In genomic region chr16:4936991-4937781, GRCh38 we compare ENCODE assay signal across 8 cellular contexts. TPM values are rescaled to one million over a fixed set of nuclear protein-coding genes. Genes with fewer than 3 reads are reported as not detected.
DNase-seq lines count a peak whose midpoint lies in the region; ATAC-seq and TF ChIP-seq lines count a peak whose summit lies in the region.

Gene PPL, minus strand, starts transcription at chr16:4937148. Its CDS starts 103 bp downstream, at chr16:4937045.

- H3K4me1 ChIP-seq in duodenal mucosa (ENCODE audit: control insufficient read depth in 1 of 2, insufficient read depth in 2 of 2, low read length in 2 of 2) = peaks cover 18 to 26% of the 10 kb centered on the region in 2 donors
- peaks cover 35% of the 10 kb centered on the region for H3K4me1 ChIP-seq in mesenchymal stem cell (ENCODE audit: control insufficient read depth, insufficient read depth, low read depth, low read length)
- H3K4me1 ChIP-seq in transverse colon = peaks cover 3 to 25% (median 20%) of the 10 kb centered on the region in 4 donors

- H3K14ac ChIP-seq in mesenchymal stem cell (ENCODE audit: low read length in 2 of 2) = peak within 1 kb of the TSS in 1 of 2 experiments; percentile 83

- peak within 1 kb of the TSS; percentile 42 for H3K4me3 Mint-ChIP-seq in T-helper 1 cell treated with Interleukin-12 subunit alpha and Interleukin-12 subunit beta and Interleukin-4 antibody, amounts not matched to agents 30 μg/mL and 1 μg/mL, for 36 hours

- peak within 1 kb of the TSS; percentile 7 for H4K91ac ChIP-seq in mesenchymal stem cell (ENCODE audit: low read length)

- peak; percentile 33 for TF ChIP-seq POLR2A in transverse colon (IDR thresholded peaks at IDR 0.05)

- H3K79me1 ChIP-seq in mesenchymal stem cell (replicated peaks; ENCODE audit: low read length, poor library complexity, severe bottlenecking) = peaks cover 21% of the 10 kb centered on the region

- ATAC-seq in GM21381 (IDR thresholded peaks at IDR 0.05; ENCODE audit: unreplicated experiment) = no peak
- ATAC-seq in GM21447 (IDR thresholded peaks at IDR 0.05; ENCODE audit: unreplicated experiment) = no peak

- H3K4me2 ChIP-seq in mesenchymal stem cell (ENCODE audit: low read length, poor library complexity, severe bottlenecking) = peak within 1 kb of the TSS; percentile 98

- H3K27me3 ChIP-seq in duodenal mucosa (ENCODE audit: control insufficient read depth in 1 of 2, insufficient read depth in 2 of 2, low read length in 2 of 2) (no peaks in the 10 kb centered on the region), mesenchymal stem cell (ENCODE audit: control insufficient read depth in 1 of 2, insufficient read depth in 1 of 2, low read length in 2 of 2) (no peaks in the 10 kb centered on the region), transverse colon (peaks cover 13% of the 10 kb centered on the region)

- H2BK12ac ChIP-seq in mesenchymal stem cell (ENCODE audit: low read length in 2 of 2) = peak within 1 kb of the TSS in 1 of 2 experiments; percentile 68

- 12% methylated on average over 61 of the region's 76 CpGs for WGBS in mesenchymal stem cell
- WGBS in transverse colon (ENCODE audit: low coverage in 1 of 2), 2 donors = 8% methylated on average over 36 of the region's 76 CpGs; no CpG with 5 or more reads in 1 of the 2 donors

- H3K4ac ChIP-seq in mesenchymal stem cell (ENCODE audit: low read depth in 1 of 2, low read length in 2 of 2) = no peak within 1 kb of the TSS

- peaks cover 3% of the 10 kb centered on the region for H3K4me1 Mint-ChIP-seq in T-helper 1 cell treated with Interleukin-12 subunit alpha and Interleukin-12 subunit beta and Interleukin-4 antibody, amounts not matched to agents 30 μg/mL and 1 μg/mL, for 36 hours (ENCODE audit: low read depth)

- DNase-seq in T-helper 1 cell = no peak
- peak; percentile 70 for DNase-seq in NCI-H510A treated with DMSO at 0.1 percent for 48 hours (lab: John Stamatoyannopoulos, UW)
- DNase-seq in mesenchymal stem cell = no peak
- DNase-seq in transverse colon = peak; percentile 95

- intact Hi-C loops in transverse colon (cut with DNase I; ENCODE audit: low total_unique reads) = no loop called here

- no peaks in the 10 kb centered on the region for H3K36me3 ChIP-seq in duodenal mucosa (ENCODE audit: control insufficient read depth in 1 of 2, insufficient read depth in 2 of 2, low read length in 2 of 2)
- peaks cover 9 to 11% of the 10 kb centered on the region in 2 experiments for H3K36me3 ChIP-seq in mesenchymal stem cell (ENCODE audit: control insufficient read depth in 1 of 2, insufficient read depth in 2 of 2, low read depth in 1 of 2, low read length in 2 of 2)
- H3K36me3 ChIP-seq in transverse colon = no peaks in the 10 kb centered on the region

- H2AFZ ChIP-seq in mesenchymal stem cell (ENCODE audit: low read depth, low read length) = peak within 1 kb of the TSS; percentile 83

- H3K36me3 Mint-ChIP-seq in T-helper 1 cell treated with Interleukin-12 subunit alpha and Interleukin-12 subunit beta and Interleukin-4 antibody, amounts not matched to agents 30 μg/mL and 1 μg/mL, for 36 hours (ENCODE audit: low read depth) = no peaks in the 10 kb centered on the region

- in situ Hi-C loops in transverse colon (cut with MboI; ENCODE audit: low pct_ligation_motif_present in 1 of 4, low pct_unique_long_range_greater_than_20kb in 1 of 4, low sequenced_read_pairs in 3 of 4) = no loop called here

- H3K27ac ChIP-seq in duodenal mucosa (ENCODE audit: low read depth, low read length) (peak within 1 kb of the TSS; percentile 85), mesenchymal stem cell (ENCODE audit: low read length, poor library complexity, severe bottlenecking) (no peak within 1 kb of the TSS), transverse colon (peak within 1 kb of the TSS; percentile 78 to 87 (median 82))

- no peak for TF ChIP-seq CTCF in transverse colon (IDR thresholded peaks at IDR 0.05)

- peak within 1 kb of the TSS; percentile 39 for H2AK5ac ChIP-seq in mesenchymal stem cell (ENCODE audit: low read length, severe bottlenecking)

- peak within 1 kb of the TSS in 1 of 2 experiments; percentile 90 for H3K23ac ChIP-seq in mesenchymal stem cell (ENCODE audit: low read length in 2 of 2)

- H2BK120ac ChIP-seq in mesenchymal stem cell (ENCODE audit: low read depth, low read length) = no peak within 1 kb of the TSS

- peak within 1 kb of the TSS; percentile 29 for H4K8ac ChIP-seq in mesenchymal stem cell (ENCODE audit: low read length)

- peak within 1 kb of the TSS; percentile 75 to 78 for H3K4me3 ChIP-seq in duodenal mucosa (ENCODE audit: low read depth in 1 of 2, low read length in 2 of 2)
- peak within 1 kb of the TSS; percentile 71 to 96 for H3K4me3 ChIP-seq in mesenchymal stem cell (ENCODE audit: insufficient read depth in 1 of 2, low read depth in 1 of 2, low read length in 2 of 2)
- peak within 1 kb of the TSS; percentile 48 to 82 (median 60) for H3K4me3 ChIP-seq in transverse colon

- peak within 1 kb of the TSS; percentile 51 to 68 for H3K9ac ChIP-seq in duodenal mucosa (ENCODE audit: low read depth in 1 of 2, low read length in 2 of 2)
- peak within 1 kb of the TSS; percentile 87 for H3K9ac ChIP-seq in mesenchymal stem cell (ENCODE audit: low read length)

- H3K9me3 ChIP-seq in duodenal mucosa (ENCODE audit: control insufficient read depth in 1 of 2, low read length in 2 of 2) (no peaks in the 10 kb centered on the region), mesenchymal stem cell (ENCODE audit: control insufficient read depth, low read length) (no peaks in the 10 kb centered on the region), transverse colon (no peaks in the 10 kb centered on the region)

- peak within 1 kb of the TSS; percentile 44 for H2BK15ac ChIP-seq in mesenchymal stem cell (ENCODE audit: low read depth, poor library complexity, severe bottlenecking)

- TF ChIP-seq EP300 in transverse colon (IDR thresholded peaks at IDR 0.05; ENCODE audit: low read depth) = no peak

- H3K18ac ChIP-seq in mesenchymal stem cell (ENCODE audit: low read depth in 1 of 2, low read length in 2 of 2) = peak within 1 kb of the TSS; percentile 2 to 78

- H3K27me3 Mint-ChIP-seq in T-helper 1 cell treated with Interleukin-12 subunit alpha and Interleukin-12 subunit beta and Interleukin-4 antibody, amounts not matched to agents 30 μg/mL and 1 μg/mL, for 36 hours (ENCODE audit: low read depth) = peaks cover 35% of the 10 kb centered on the region

- H3K27ac Mint-ChIP-seq in T-helper 1 cell treated with Interleukin-12 subunit alpha and Interleukin-12 subunit beta and Interleukin-4 antibody, amounts not matched to agents 30 μg/mL and 1 μg/mL, for 36 hours = no peak within 1 kb of the TSS

- no peak within 1 kb of the TSS for H2BK5ac ChIP-seq in mesenchymal stem cell (ENCODE audit: low read depth, low read length, poor library complexity, severe bottlenecking)

- no peaks in the 10 kb centered on the region for H3K9me3 Mint-ChIP-seq in T-helper 1 cell treated with Interleukin-12 subunit alpha and Interleukin-12 subunit beta and Interleukin-4 antibody, amounts not matched to agents 30 μg/mL and 1 μg/mL, for 36 hours

RNA-seq across cellular contexts. Expression of gene PPL, which starts in this region (rescaled TPM):
- 0.46 TPM for polyA plus RNA-seq in mesenchymal stem cell (2013, experiment 1 of 2)
- 0.47 TPM for polyA plus RNA-seq in mesenchymal stem cell (2013, experiment 2 of 2)
- 10 to 100 TPM; 13.5 to 28.8 (median 22.8) TPM for total RNA-seq in transverse colon

Comparison
In these comparisons a context has a peak if more than half of its experiments do, and no peak if none do; other contexts are left out.
1. DNase-seq: peak in NCI-H510A treated with DMSO at 0.1 percent for 48 hours (single experiment) and transverse colon (single experiment); none in T-helper 1 cell (0 of 5) and mesenchymal stem cell (single experiment).
2. Peak in every context shown above with its lines, with median percentiles within 50 percentile points of each other: H3K4me3 ChIP-seq.